28 cellular contexts compared by ENCODE assay signal in genomic region chr2:130334026-130334425, GRCh38.
"Had no signal": no experiment of that assay in that cellular context is flagged by ENCODE, and none has a peak within 500 bp of the region (broad histone marks: within the 10 kb centered on the region; RNA-seq: fewer than 3 reads in every experiment).

No MANE protein-coding gene starts in this region.

- H3K9ac ChIP-seq: neural progenitor cell had no signal

- H3K4me2 ChIP-seq: neural progenitor cell had no signal

- H3K27ac Mint-ChIP-seq: immature natural killer cell; mesothelial cell of epicardium; natural killer cell; nephron progenitor cell; neural progenitor cell; progenitor cell of endocrine pancreas; stimulated activated effector memory CD8-positive, alpha-beta T cell treated with anti-CD3 and anti-CD28 coated beads, Interleukin-12 subunit alpha, Interleukin-12 subunit beta, amount 100 ng/mL, for 72 hours; stimulated activated naive CD8-positive, alpha-beta T cell treated with anti-CD3 and anti-CD28 coated beads, Interleukin-15, Interleukin-2, amounts not matched to agents 100 ng/mL and 50 ng/mL, for 24 hours had no signal

- H3K4me3 ChIP-seq: lower lobe of right lung, neural progenitor cell, ovary, right atrium auricular region, skin epidermis, suprapubic skin, thoracic aorta, tibial artery, upper lobe of right lung had no signal

- H3K27me3 ChIP-seq: ovary, right atrium auricular region had no signal

- DNase-seq: hypothalamus; immature natural killer cell; lower lobe of right lung; mammary epithelial cell; mesendoderm; naive B cell; natural killer cell; nephron progenitor cell; occipital lobe; ovary; stimulated activated CD4-positive, alpha-beta T cell treated with anti-CD3 and anti-CD28 coated beads, Interleukin-12 subunit alpha, Interleukin-12 subunit beta, amount 100 ng/mL, for 4 hours; stimulated activated CD4-positive, alpha-beta T cell treated with anti-CD3 and anti-CD28 coated beads, Interleukin-15, amount 100 ng/mL, for 24 hours; stimulated activated CD4-positive, alpha-beta T cell treated with anti-CD3 and anti-CD28 coated beads, Interleukin-4, amount 100 ng/mL, for 24 hours; stimulated activated naive CD4-positive, alpha-beta T cell; tibial artery; trophoblast cell; upper lobe of right lung had no signal

- H3K9me3 Mint-ChIP-seq: immature natural killer cell; natural killer cell; stimulated activated effector memory CD8-positive, alpha-beta T cell treated with anti-CD3 and anti-CD28 coated beads, Interleukin-12 subunit alpha, Interleukin-12 subunit beta, amount 100 ng/mL, for 72 hours; stimulated activated naive CD8-positive, alpha-beta T cell treated with anti-CD3 and anti-CD28 coated beads, Interleukin-15, Interleukin-2, amounts not matched to agents 100 ng/mL and 50 ng/mL, for 24 hours had no signal

- ATAC-seq: lower lobe of right lung; natural killer cell; sciatic nerve; stimulated activated effector memory CD8-positive, alpha-beta T cell treated with anti-CD3 and anti-CD28 coated beads, Interleukin-12 subunit alpha, Interleukin-12 subunit beta, amount 100 ng/mL, for 72 hours; upper lobe of right lung had no signal

- H3K4me3 Mint-ChIP-seq: immature natural killer cell; mesothelial cell of epicardium; naive B cell; natural killer cell; nephron progenitor cell; neural progenitor cell; stimulated activated effector memory CD8-positive, alpha-beta T cell treated with anti-CD3 and anti-CD28 coated beads, Interleukin-12 subunit alpha, Interleukin-12 subunit beta, amount 100 ng/mL, for 72 hours; stimulated activated naive CD8-positive, alpha-beta T cell treated with anti-CD3 and anti-CD28 coated beads, Interleukin-15, Interleukin-2, amounts not matched to agents 100 ng/mL and 50 ng/mL, for 24 hours had no signal

- H3K9me3 ChIP-seq: lower lobe of right lung, neutrophil, ovary, right atrium auricular region, suprapubic skin, thoracic aorta, tibial artery, upper lobe of right lung had no signal

- H2AFZ ChIP-seq: neural progenitor cell had no signal

- H3K27ac ChIP-seq: lower lobe of right lung, neural progenitor cell, neutrophil, ovary, right atrium auricular region, skin epidermis, suprapubic skin, thoracic aorta, tibial artery, upper lobe of right lung had no signal

- H3K36me3 ChIP-seq: neural progenitor cell, ovary had no signal
